In the genomic region with DNA sequence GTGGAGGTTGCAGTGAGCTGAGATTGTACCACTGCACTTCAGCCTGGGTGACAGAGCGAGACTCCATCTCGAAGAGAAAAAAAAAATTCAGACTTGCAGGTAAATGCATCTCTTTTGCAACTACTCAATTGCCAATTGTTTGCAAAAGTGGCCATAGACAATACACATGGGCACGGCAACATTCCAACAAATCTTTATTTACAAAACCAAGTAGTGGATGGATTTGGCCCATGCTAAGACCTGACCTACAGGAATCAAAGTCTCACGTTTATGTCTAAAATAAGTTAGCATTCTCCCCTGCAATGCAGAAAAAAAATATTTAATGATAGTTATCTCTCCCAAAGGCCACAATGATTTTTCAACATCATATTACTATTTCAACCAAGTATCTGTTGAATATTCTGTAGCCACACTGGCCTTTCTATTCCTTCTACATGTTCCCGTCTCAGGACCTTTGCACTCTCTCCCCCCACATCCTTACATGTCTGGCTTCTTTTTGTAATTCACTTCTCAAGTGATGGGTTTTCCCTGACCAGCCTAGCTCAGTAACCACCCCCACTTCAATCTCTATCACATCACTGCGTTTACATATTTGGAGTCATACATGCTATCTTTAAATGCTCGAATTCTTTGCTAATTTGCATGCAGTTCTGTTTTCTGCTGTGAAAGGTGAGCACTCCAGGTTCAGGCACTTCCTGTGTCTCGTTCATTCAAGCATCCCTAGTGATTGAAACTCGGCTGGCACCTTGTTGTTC, we compare ENCODE assay signal across 9 cellular contexts. TPM values are rescaled to one million over a fixed set of nuclear protein-coding genes. Genes with fewer than 3 reads are reported as not detected.
DNase-seq lines count a peak whose midpoint lies in the region; ATAC-seq, FAIRE-seq and TF ChIP-seq lines count a peak whose summit lies in the region.
"Had no signal": no experiment of that assay in that cellular context is flagged by ENCODE, and none has a peak within 500 bp of the region (broad histone marks: within the 10 kb centered on the region; RNA-seq: fewer than 3 reads in every experiment).

No MANE protein-coding gene starts in this region.

- H3K4me1 ChIP-seq in IMR-90 (ENCODE audit: control insufficient read depth, insufficient read depth, low read length) = peaks cover 12% of the 10 kb centered on the region

- CTCF ChIA-PET in IMR-90 (lab: Yijun Ruan, JAX) = no interaction called here

- 0 out of 2 replicates have a peak overlapping the region, but pooled peaks have one; percentile 14 for H2BK20ac ChIP-seq in IMR-90 (ENCODE audit: low read depth, low read length)

- no TSS peak for BruUV-seq in IMR-90 (replicated peaks; lab: Mats Ljungman, UMichigan)

- H3K9me3 ChIP-seq in IMR-90 (ENCODE audit: control insufficient read depth, insufficient read depth, low read length) (no peaks in the 10 kb centered on the region), MG63 (no peaks in the 10 kb centered on the region)

- H4K91ac ChIP-seq in IMR-90 (ENCODE audit: insufficient read depth, low read depth, low read length) = no peak overlapping the region

- H3K4me2 ChIP-seq in IMR-90 (ENCODE audit: low read depth, low read length) = no peak overlapping the region

- TF ChIP-seq RAD21 in IMR-90 (IDR thresholded peaks at IDR 0.05; ENCODE audit: low read length) = no peak

- no peak overlapping the region for H3K4me3 ChIP-seq in IMR-90 (ENCODE audit: insufficient read depth, low read depth, low read length)
- H3K4me3 ChIP-seq in MG63 = no peak overlapping the region

- no peak overlapping the region for H2BK15ac ChIP-seq in IMR-90 (ENCODE audit: low read depth, low read length)

- DNase-seq in IMR-90 (no peak), left lobe of liver (ENCODE audit: low spot score) (peak; percentile 30), KG1 (lab: John Stamatoyannopoulos, UW) (no peak), RCC 7860 (ENCODE audit: low spot score) (no peak), hypothalamus (lab: John Stamatoyannopoulos, UW) (no peak), MG63 (no peak)

- no peak for TF ChIP-seq POLR2A in IMR-90 (IDR thresholded peaks at IDR 0.05; ENCODE audit: low read depth, low read length)

- H4K20me1 ChIP-seq in IMR-90 (ENCODE audit: insufficient read depth, low read length) = peaks cover 3% of the 10 kb centered on the region; the same call in 1 of the 2 replicates

- WGBS in IMR-90 (ENCODE audit: extremely low coverage in 2 of 2, insufficient read length in 1 of 2), 2 experiments = 84% methylated on average over 6 of the region's 9 CpGs; no CpG with 5 or more reads in 1 of the 2 experiments

- no peak overlapping the region for H3K4ac ChIP-seq in IMR-90 (ENCODE audit: low read depth, low read length)

- no peak overlapping the region for H4K8ac ChIP-seq in IMR-90 (ENCODE audit: low read depth in 2 of 2, low read length in 2 of 2)

- TF ChIP-seq CTCF in IMR-90 (conservative IDR thresholded peaks at IDR 0.05; ENCODE audit: low read depth, low read length) = no peak

- peaks cover 17 to 33% of the 10 kb centered on the region in 2 experiments; a peak in 3 of 4 replicates for H3K79me1 ChIP-seq in IMR-90 (ENCODE audit: low read depth in 1 of 2, low read length in 2 of 2)

- in situ Hi-C loops in IMR-90 (cut with MboI; ENCODE audit: low sequenced_read_pairs) = no loop called here

- no peak for FAIRE-seq in RCC 7860 (lab: Jason Lieb, UNC)
- FAIRE-seq: H1 had no signal

- H3K27ac ChIP-seq in IMR-90 (ENCODE audit: insufficient read depth, low read length) = no peak overlapping the region

- no peak overlapping the region for H2BK120ac ChIP-seq in IMR-90 (ENCODE audit: low read depth, low read length)

- H3K9me1 ChIP-seq in IMR-90 (ENCODE audit: insufficient read depth, low read length) = peaks cover 6% of the 10 kb centered on the region; the same call in 1 of the 2 replicates

- no peak overlapping the region for H3K18ac ChIP-seq in IMR-90 (ENCODE audit: low read depth, low read length)

- peak overlapping the region; percentile 36; the same call in 1 of the 2 replicates for H3K14ac ChIP-seq in IMR-90 (replicated peaks; ENCODE audit: low read depth, low read length)

- H2AK9ac ChIP-seq in IMR-90 (replicated peaks; ENCODE audit: low read depth, low read length, poor library complexity) = no peak overlapping the region

- H4K5ac ChIP-seq in IMR-90 (ENCODE audit: low read depth, low read length) = no peak overlapping the region

- H3K36me3 ChIP-seq in IMR-90 (ENCODE audit: control insufficient read depth, insufficient read depth, low read length) = peaks cover under 1% of the 10 kb centered on the region; the same call in 1 of the 2 replicates
- peaks cover 14% of the 10 kb centered on the region for H3K36me3 ChIP-seq in MG63

- peak; percentile 67 for ATAC-seq in GM18511 (IDR thresholded peaks at IDR 0.05; ENCODE audit: unreplicated experiment)
- peak; percentile 46 for ATAC-seq in GM21717 (IDR thresholded peaks at IDR 0.05; ENCODE audit: unreplicated experiment)
- ATAC-seq in IMR-90 (ENCODE audit: low read depth) = peak; percentile 25; the same call in 1 of the 2 replicates
- peak; percentile 65 for ATAC-seq in left lobe of liver

- no peak overlapping the region for H3K23ac ChIP-seq in IMR-90 (ENCODE audit: low read depth, low read length)

- H2AFZ ChIP-seq in IMR-90 (replicated peaks; ENCODE audit: low read length, poor library complexity) = no peak overlapping the region

- no peak overlapping the region for H2AK5ac ChIP-seq in IMR-90 (ENCODE audit: low read depth, low read length)

- no peak overlapping the region for H3K56ac ChIP-seq in IMR-90 (ENCODE audit: extremely low read depth, insufficient read depth, low read length)

- POLR2A ChIA-PET in IMR-90 (lab: Charles Lee; ENCODE audit: unreplicated experiment) = no interaction called here

- H3K27me3 ChIP-seq in IMR-90 (ENCODE audit: control insufficient read depth, insufficient read depth, low read length) (no peaks in the 10 kb centered on the region), MG63 (no peaks in the 10 kb centered on the region)

- no peak overlapping the region for H2BK5ac ChIP-seq in IMR-90 (ENCODE audit: low read depth, low read length, poor library complexity, severe bottlenecking)

- H3K9ac ChIP-seq in IMR-90 (ENCODE audit: low read depth, low read length) = no peak overlapping the region

- dilution Hi-C loops in IMR-90 (cut with HindIII; ENCODE audit: low sequenced_read_pairs, unreplicated experiment) = no loop called here

- intact Hi-C loops in IMR-90 (cut with micrococcal nuclease) = loop anchor here (2.0 kb wide), 1 partner anchor 14 kb away; no protein-coding TSS in a partner anchor

TF ChIP-seq in IMR-90, 13 proteins besides CTCF, POLR2A, EP300 and RAD21:
- TF ChIP-seq RCOR1 (IDR thresholded peaks at IDR 0.05; ENCODE audit: insufficient replicate concordance, low read length) (no peak), MAZ (IDR thresholded peaks at IDR 0.05; ENCODE audit: borderline replicate concordance, low read depth, low read length) (no peak), SMC3 (IDR thresholded peaks at IDR 0.05; ENCODE audit: low read depth, low read length) (no peak), CHD1 (IDR thresholded peaks at IDR 0.05; ENCODE audit: low read depth, low read length) (no peak), FOS (IDR thresholded peaks at IDR 0.05; ENCODE audit: low read depth, low read length) (no peak), MAFK (IDR thresholded peaks at IDR 0.05; ENCODE audit: low read depth, low read length) (no peak), CEBPB (IDR thresholded peaks at IDR 0.05; ENCODE audit: low read depth, low read length) (no peak)
- TF ChIP-seq, protein P1, sequence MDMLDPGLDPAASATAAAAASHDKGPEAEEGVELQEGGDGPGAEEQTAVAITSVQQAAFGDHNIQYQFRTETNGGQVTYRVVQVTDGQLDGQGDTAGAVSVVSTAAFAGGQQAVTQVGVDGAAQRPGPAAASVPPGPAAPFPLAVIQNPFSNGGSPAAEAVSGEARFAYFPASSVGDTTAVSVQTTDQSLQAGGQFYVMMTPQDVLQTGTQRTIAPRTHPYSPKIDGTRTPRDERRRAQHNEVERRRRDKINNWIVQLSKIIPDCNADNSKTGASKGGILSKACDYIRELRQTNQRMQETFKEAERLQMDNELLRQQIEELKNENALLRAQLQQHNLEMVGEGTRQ (IDR thresholded peaks at IDR 0.05; ENCODE audit: low read depth, low read length) = no peak
- TF ChIP-seq, protein P2, sequence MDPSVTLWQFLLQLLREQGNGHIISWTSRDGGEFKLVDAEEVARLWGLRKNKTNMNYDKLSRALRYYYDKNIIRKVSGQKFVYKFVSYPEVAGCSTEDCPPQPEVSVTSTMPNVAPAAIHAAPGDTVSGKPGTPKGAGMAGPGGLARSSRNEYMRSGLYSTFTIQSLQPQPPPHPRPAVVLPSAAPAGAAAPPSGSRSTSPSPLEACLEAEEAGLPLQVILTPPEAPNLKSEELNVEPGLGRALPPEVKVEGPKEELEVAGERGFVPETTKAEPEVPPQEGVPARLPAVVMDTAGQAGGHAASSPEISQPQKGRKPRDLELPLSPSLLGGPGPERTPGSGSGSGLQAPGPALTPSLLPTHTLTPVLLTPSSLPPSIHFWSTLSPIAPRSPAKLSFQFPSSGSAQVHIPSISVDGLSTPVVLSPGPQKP (IDR thresholded peaks at IDR 0.05; ENCODE audit: borderline replicate concordance, low read depth, low read length) = no peak

RNA-seq across cellular contexts. Expression of a gene that starts 54.2 kb away (rescaled TPM):
- 15.4 and 21.4 TPM in 2 replicates for total RNA-seq in IMR-90 (2012; rRNA removed)
- polyA plus RNA-seq in IMR-90 (2012; rRNA removed) = 8.2 and 10.3 TPM in 2 replicates
- 4.1 and 4.6 TPM in 2 replicates for polyA plus RNA-seq in IMR-90 (2012; cell fraction: cytosol; rRNA removed)
- polyA plus RNA-seq in IMR-90 (2012; cell fraction: nucleus; rRNA removed; ENCODE audit: low replicate concordance) = 4.7 and 11.1 TPM in 2 replicates
- 12.7 TPM for total RNA-seq in left lobe of liver
- 18.9 and 28.1 TPM in 2 replicates for total RNA-seq in MG63 (2014; rRNA removed; shearing (Covaris generic); ENCODE audit: low replicate concordance)
